In the genomic region with DNA sequence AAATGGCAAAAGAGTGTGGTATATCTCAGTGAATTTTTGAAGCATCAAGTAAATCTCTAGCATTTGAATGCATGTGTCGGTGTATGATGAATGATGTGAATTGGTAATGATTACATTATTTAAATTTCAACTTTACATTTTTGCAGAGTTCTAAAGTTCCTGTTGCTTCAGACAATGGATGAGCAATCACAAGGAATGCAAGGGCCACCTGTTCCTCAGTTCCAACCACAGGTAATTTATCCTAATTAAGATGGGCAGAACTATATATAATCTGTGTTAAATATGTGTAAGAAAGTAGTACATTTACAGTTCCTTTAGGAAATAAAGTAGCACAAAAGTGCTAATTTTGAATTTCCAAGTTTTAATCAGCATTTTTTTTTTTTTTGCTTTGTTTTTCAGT, we compare ENCODE assay signal across 16 cellular contexts.
"Had no signal": no experiment of that assay in that cellular context is flagged by ENCODE, and none has a peak within 500 bp of the region (broad histone marks: within the 10 kb centered on the region; RNA-seq: fewer than 3 reads in every experiment).

No MANE protein-coding gene starts in this region.

- H3K4me1 ChIP-seq: right lobe of liver had no signal

- ATAC-seq: activated T-cell treated with anti-CD3 and anti-CD28 coated beads, Interleukin-2, amount 50 U/mL, for 4 hours; gastrocnemius medialis; lower lobe of right lung; naive thymus-derived CD8-positive, alpha-beta T cell; right lobe of liver; stimulated activated effector memory CD8-positive, alpha-beta T cell treated with anti-CD3 and anti-CD28 coated beads, Interleukin-12 subunit alpha, Interleukin-12 subunit beta, amount 100 ng/mL, for 72 hours; T-helper 17 cell had no signal

- H3K27me3 ChIP-seq: gastrocnemius medialis, right lobe of liver, tibial artery, vagina had no signal

- H3K9me3 ChIP-seq: gastrocnemius medialis, lower lobe of right lung, right lobe of liver, tibial artery, vagina had no signal

- H3K36me3 ChIP-seq: gastrocnemius medialis, lower lobe of right lung, right lobe of liver, vagina had no signal

- H3K4me3 Mint-ChIP-seq: activated naive CD8-positive, alpha-beta T cell; activated T-cell treated with anti-CD3 and anti-CD28 coated beads, Interleukin-2, amount 50 U/mL, for 4 hours; naive thymus-derived CD8-positive, alpha-beta T cell; stimulated activated effector memory CD8-positive, alpha-beta T cell treated with anti-CD3 and anti-CD28 coated beads, Interleukin-12 subunit alpha, Interleukin-12 subunit beta, amount 100 ng/mL, for 72 hours; T-helper 17 cell had no signal

- H3K27me3 Mint-ChIP-seq: activated naive CD8-positive, alpha-beta T cell; naive thymus-derived CD8-positive, alpha-beta T cell; progenitor cell of endocrine pancreas; T-helper 17 cell had no signal

- H3K27ac Mint-ChIP-seq: activated naive CD8-positive, alpha-beta T cell; stimulated activated effector memory CD8-positive, alpha-beta T cell treated with anti-CD3 and anti-CD28 coated beads, Interleukin-12 subunit alpha, Interleukin-12 subunit beta, amount 100 ng/mL, for 72 hours; T-helper 17 cell had no signal

- H3K9me3 Mint-ChIP-seq: activated T-cell treated with anti-CD3 and anti-CD28 coated beads, Interleukin-2, amount 50 U/mL, for 4 hours; stimulated activated effector memory CD8-positive, alpha-beta T cell treated with anti-CD3 and anti-CD28 coated beads, Interleukin-12 subunit alpha, Interleukin-12 subunit beta, amount 100 ng/mL, for 72 hours had no signal

- DNase-seq: activated CD4-positive, alpha-beta T cell treated with anti-CD3 and anti-CD28 coated beads, Interleukin-2, amount 50 U/mL, for 48 hours; activated CD4-positive, CD25-positive, alpha-beta regulatory T cell treated with anti-CD3 and anti-CD28 coated beads, Interleukin-2, amount 50 U/mL, for 72 hours; activated effector memory CD4-positive, alpha-beta T cell treated with anti-CD3 and anti-CD28 coated beads, Interleukin-2, amount 50 U/mL, for 16 hours; activated T-cell treated with anti-CD3 and anti-CD28 coated beads, Interleukin-2, amount 50 U/mL, for 4 hours; amygdala; gastrocnemius medialis; kidney glomerular epithelial cell; lower lobe of right lung; naive thymus-derived CD8-positive, alpha-beta T cell; right lobe of liver; T-helper 17 cell; tibial artery had no signal

- H3K27ac ChIP-seq: gastrocnemius medialis, lower lobe of right lung, right lobe of liver, tibial artery, vagina had no signal

- H3K4me3 ChIP-seq: gastrocnemius medialis, lower lobe of right lung, right lobe of liver, tibial artery, vagina had no signal
